Comparison of ENCODE assay signal across 23 cellular contexts in the genomic region with DNA sequence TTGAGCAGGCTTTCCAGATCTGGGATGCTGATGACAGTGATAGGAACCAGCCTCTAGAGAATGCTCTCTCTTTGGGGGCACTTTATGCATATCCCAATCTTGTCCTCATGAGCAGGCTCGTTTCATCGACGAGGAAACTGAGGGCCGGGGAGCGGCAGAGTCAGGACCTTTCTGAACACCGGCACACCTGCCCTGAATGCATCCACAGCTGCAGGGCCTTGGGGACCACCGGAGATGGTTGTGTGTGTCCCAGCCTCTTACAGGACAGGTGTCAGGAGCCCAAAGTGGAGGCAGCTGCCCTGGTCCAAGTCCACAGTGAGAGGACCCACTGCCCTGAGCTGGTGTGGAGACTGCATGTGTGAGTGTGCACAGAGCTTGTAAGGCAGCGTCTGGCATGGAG. TPM values are rescaled to one million over a fixed set of nuclear protein-coding genes. Genes with fewer than 3 reads are reported as not detected.
DNase-seq lines count a peak whose midpoint lies in the region; ATAC-seq, FAIRE-seq and TF ChIP-seq lines count a peak whose summit lies in the region.
"Had no signal": no experiment of that assay in that cellular context is flagged by ENCODE, and none has a peak within 500 bp of the region (broad histone marks: within the 10 kb centered on the region; RNA-seq: fewer than 3 reads in every experiment).

No MANE protein-coding gene starts in this region.

- peak; percentile 20 for DNase-seq in activated CD8-positive, alpha-beta memory T cell treated with anti-CD3 and anti-CD28 coated beads, Interleukin-2, amount 50 U/mL, for 48 hours
- no peak for DNase-seq in activated CD8-positive, alpha-beta memory T cell treated with anti-CD3 and anti-CD28 coated beads, Interleukin-2, amount 50 U/mL, for 4 hours
- DNase-seq in endodermal cell, result peak; percentile 22
- peak; percentile 83 for DNase-seq in osteocyte (ENCODE audit: extremely low spot score, unreplicated experiment)
- peak; percentile 12 to 65 for DNase-seq in tibial artery
- DNase-seq in GM12891 (ENCODE audit: insufficient read length, low spot score), result no peak
- DNase-seq in neural progenitor cell (ENCODE audit: low spot score), result no peak
- DNase-seq: 8988T; Caco-2; CD4-positive, alpha-beta memory T cell; DMS 273 treated with DMSO at 0.1 percent for 48 hours; DMS79 treated with DMSO at 0.1 percent for 48 hours; GM23248; KG1; NCI-H1092 treated with DMSO at 0.1 percent for 48 hours; NCI-H1436 treated with DMSO at 0.1 percent for 48 hours; NCI-H1930; NCI-H748 treated with DMSO at 0.1 percent for 48 hours; PC-9 had no signal

- no peaks in the 10 kb centered on the region for H3F3A ChIP-seq in neural progenitor cell (ENCODE audit: low read depth)

- H3K27ac ChIP-seq in endodermal cell (ENCODE audit: low read depth, low read length) (no peak overlapping the region), tibial artery (no peak overlapping the region), neural progenitor cell (no peak overlapping the region)
- H3K27ac ChIP-seq: BLaER1 treated with 17β-estradiol and CSF1 and Interleukin-3, amounts not matched to agents 10 nM and 100 nM; GM23248; PC-9; RWPE1 had no signal

- peaks cover 6% of the 10 kb centered on the region for H3K9me3 Mint-ChIP-seq in endodermal cell
- H3K9me3 Mint-ChIP-seq in osteocyte (ENCODE audit: unreplicated experiment), result peaks cover 5% of the 10 kb centered on the region
- peaks cover 6% of the 10 kb centered on the region for H3K9me3 Mint-ChIP-seq in neural progenitor cell
- H3K9me3 Mint-ChIP-seq: CD4-positive, alpha-beta memory T cell had no signal

- H3K27me3 ChIP-seq in endodermal cell (ENCODE audit: control insufficient read depth, insufficient read depth, low read length, poor library complexity, severe bottlenecking), result no peaks in the 10 kb centered on the region
- no peaks in the 10 kb centered on the region for H3K27me3 ChIP-seq in tibial artery
- H3K27me3 ChIP-seq in neural progenitor cell, result peaks cover 19% of the 10 kb centered on the region
- H3K27me3 ChIP-seq: BLaER1 treated with 17β-estradiol and CSF1 and Interleukin-3, amounts not matched to agents 10 nM and 100 nM had no signal

- no peak overlapping the region for H3K4me3 Mint-ChIP-seq in endodermal cell
- no peak overlapping the region for H3K4me3 Mint-ChIP-seq in osteocyte (ENCODE audit: unreplicated experiment)
- no peak overlapping the region for H3K4me3 Mint-ChIP-seq in neural progenitor cell
- H3K4me3 Mint-ChIP-seq: CD4-positive, alpha-beta memory T cell had no signal

- H3K27me3 Mint-ChIP-seq in endodermal cell (ENCODE audit: insufficient read depth) (peaks cover 18% of the 10 kb centered on the region), osteocyte (ENCODE audit: unreplicated experiment) (no peaks in the 10 kb centered on the region), neural progenitor cell (ENCODE audit: insufficient read depth, low read depth) (peaks cover 12% of the 10 kb centered on the region)

- H3K9me3 ChIP-seq in endodermal cell (ENCODE audit: control insufficient read depth, low read length) (no peaks in the 10 kb centered on the region), tibial artery (peaks cover 0 to 5% (median 0%) of the 10 kb centered on the region in 3 donors), neural progenitor cell (ENCODE audit: low read depth) (no peaks in the 10 kb centered on the region)
- H3K9me3 ChIP-seq: Caco-2, HAP-1 had no signal

- H3K4me2 ChIP-seq in neural progenitor cell, result no peak overlapping the region
- H3K4me2 ChIP-seq: BLaER1 treated with 17β-estradiol and CSF1 and Interleukin-3, amounts not matched to agents 10 nM and 100 nM; PC-9 had no signal

- H3K4me3 ChIP-seq in endodermal cell (ENCODE audit: low read length), result no peak overlapping the region
- no peak overlapping the region for H3K4me3 ChIP-seq in tibial artery
- no peak overlapping the region for H3K4me3 ChIP-seq in neural progenitor cell
- H3K4me3 ChIP-seq: BLaER1 treated with 17β-estradiol and CSF1 and Interleukin-3, amounts not matched to agents 10 nM and 100 nM; GM23248; HAP-1; PC-9 had no signal

- WGBS in endodermal cell (ENCODE audit: insufficient coverage in 1 of 2, insufficient read length in 1 of 2), 2 experiments, result 89 to 90% methylated on average over 6 to 7 of the region's 8 CpGs

- no peaks in the 10 kb centered on the region for H4K20me1 ChIP-seq in neural progenitor cell (ENCODE audit: low read depth)

- no peaks in the 10 kb centered on the region for H3K79me2 ChIP-seq in neural progenitor cell (ENCODE audit: low read depth)

- H3K4me1 Mint-ChIP-seq in endodermal cell (no peaks in the 10 kb centered on the region), osteocyte (ENCODE audit: unreplicated experiment) (peaks cover 4% of the 10 kb centered on the region), neural progenitor cell (peaks cover 3% of the 10 kb centered on the region)
- H3K4me1 Mint-ChIP-seq: CD4-positive, alpha-beta memory T cell had no signal

- H3K9ac ChIP-seq in endodermal cell (ENCODE audit: extremely low read depth, low read length, poor library complexity, severe bottlenecking), result no peak overlapping the region
- no peak overlapping the region for H3K9ac ChIP-seq in neural progenitor cell
- H3K9ac ChIP-seq: BLaER1 treated with 17β-estradiol and CSF1 and Interleukin-3, amounts not matched to agents 10 nM and 100 nM; GM23248 had no signal

- H3K4me1 ChIP-seq in endodermal cell (ENCODE audit: control insufficient read depth, insufficient read depth, low read length) (no peaks in the 10 kb centered on the region), tibial artery (no peaks in the 10 kb centered on the region), neural progenitor cell (no peaks in the 10 kb centered on the region)
- H3K4me1 ChIP-seq: Caco-2, HAP-1 had no signal

- H2AFZ ChIP-seq in neural progenitor cell (replicated peaks), result no peak overlapping the region
- H2AFZ ChIP-seq: GM23248, PC-9 had no signal

- H3K36me3 ChIP-seq in endodermal cell (ENCODE audit: control insufficient read depth, insufficient read depth, low read length) (no peaks in the 10 kb centered on the region), tibial artery (no peaks in the 10 kb centered on the region), neural progenitor cell (no peaks in the 10 kb centered on the region)
- H3K36me3 ChIP-seq: BLaER1 treated with 17β-estradiol and CSF1 and Interleukin-3, amounts not matched to agents 10 nM and 100 nM; HAP-1 had no signal

- intact Hi-C loops in tibial artery (cut with DNase I; ENCODE audit: low total_unique reads), result no loop called here

- no peak for TF ChIP-seq CTCF in endodermal cell (conservative IDR thresholded peaks at IDR 0.05)
- TF ChIP-seq CTCF in osteocyte (IDR thresholded peaks at IDR 0.05), result no peak
- TF ChIP-seq CTCF in tibial artery (IDR thresholded peaks at IDR 0.05), result no peak
- TF ChIP-seq CTCF in neural progenitor cell (IDR thresholded peaks at IDR 0.05), result no peak

- TF ChIP-seq POLR2A in GM12891 (IDR thresholded peaks at IDR 0.05; ENCODE audit: low read depth, low read length), result no peak

- FAIRE-seq in GM12891 (lab: Jason Lieb, UNC), result no peak

- H3K36me3 Mint-ChIP-seq in endodermal cell (ENCODE audit: low read depth) (no peaks in the 10 kb centered on the region), osteocyte (ENCODE audit: unreplicated experiment) (no peaks in the 10 kb centered on the region), neural progenitor cell (no peaks in the 10 kb centered on the region)
- H3K36me3 Mint-ChIP-seq: CD4-positive, alpha-beta memory T cell had no signal

- no peak for ATAC-seq in HG03025 (IDR thresholded peaks at IDR 0.05; ENCODE audit: low FRiP score, unreplicated experiment)

- H3K27ac Mint-ChIP-seq in endodermal cell (no peak overlapping the region), osteocyte (ENCODE audit: unreplicated experiment) (no peak overlapping the region), neural progenitor cell (no peak overlapping the region)

TF ChIP-seq in GM12891, 5 proteins besides CTCF, POLR2A, EP300 and RAD21:
- no peak for TF ChIP-seq POU2F2 (IDR thresholded peaks at IDR 0.05; ENCODE audit: low read depth, low read length)
- TF ChIP-seq POLR2AphosphoS5 (IDR thresholded peaks at IDR 0.05; ENCODE audit: low read depth, low read length), result no peak
- no peak for TF ChIP-seq TAF1 (IDR thresholded peaks at IDR 0.05; ENCODE audit: low read depth, low read length)

RNA-seq across cellular contexts. Expression of a gene that starts 47.6 kb away (rescaled TPM):
- total RNA-seq in endodermal cell (10 to 100 TPM; 45.2 to 49.4 TPM), osteocyte (40.3 and 40.4 TPM in 2 replicates), neural progenitor cell (ENCODE audit: low replicate concordance) (36.4 and 37.0 TPM in 2 replicates)
- 38.3 TPM for polyA plus RNA-seq in endodermal cell (2013, experiment 1 of 2)
- polyA plus RNA-seq in endodermal cell (2013, experiment 2 of 2), result 31.3 TPM
- polyA plus RNA-seq in GM12891 (2012; ENCODE audit: low read depth, missing spikeins), result 19.9 TPM

RNA-seq across cellular contexts. Expression of a gene that starts 57.8 kb away (rescaled TPM):
- total RNA-seq in endodermal cell (1 to 10 TPM in 1 of 2 donors, under 1 TPM in 1; 0.26 to 1.3 TPM), osteocyte (0.57 and 1.4 TPM in 2 replicates), neural progenitor cell (ENCODE audit: low replicate concordance) (0.64 and 1.1 TPM in 2 replicates)
- polyA plus RNA-seq in endodermal cell (2013, experiment 1 of 2), result 5.0 TPM
- 4.1 TPM for polyA plus RNA-seq in endodermal cell (2013, experiment 2 of 2)
- not detected for polyA plus RNA-seq in GM12891 (2012; ENCODE audit: low read depth, missing spikeins)
- total RNA-seq: Caco-2; CD4-positive, alpha-beta memory T cell had no signal
- polyA plus RNA-seq: CD4-positive, alpha-beta memory T cell had no signal

Comparison
In these comparisons a context has a peak if more than half of its experiments do, and no peak if none do; other contexts are left out.
1. DNase-seq: peak in activated CD8-positive, alpha-beta memory T cell treated with anti-CD3 and anti-CD28 coated beads, Interleukin-2, amount 50 U/mL, for 48 hours (single experiment), endodermal cell (single experiment), osteocyte (single experiment) and tibial artery (2 of 2); none in activated CD8-positive, alpha-beta memory T cell treated with anti-CD3 and anti-CD28 coated beads, Interleukin-2, amount 50 U/mL, for 4 hours (single experiment), GM12891 (single experiment) and neural progenitor cell (single experiment).